Comparison of ENCODE assay signal across 8 cellular contexts in genomic region chr2:16666453-16666801, GRCh38. TPM values are rescaled to one million over a fixed set of nuclear protein-coding genes. Genes with fewer than 3 reads are reported as not detected.
DNase-seq lines count a peak whose midpoint lies in the region; ATAC-seq, FAIRE-seq and TF ChIP-seq lines count a peak whose summit lies in the region.

No MANE protein-coding gene starts in this region.

- no peak for TF ChIP-seq CTCF in MCF 10A (IDR thresholded peaks at IDR 0.05; ENCODE audit: unreplicated experiment)

- H3K4me1 Mint-ChIP-seq in MCF 10A (ENCODE audit: insufficient read depth, unreplicated experiment) = no peaks in the 10 kb centered on the region
- H3K4me1 Mint-ChIP-seq in naive thymus-derived CD8-positive, alpha-beta T cell = peaks cover 14 to 46% (median 20%) of the 10 kb centered on the region in 4 donors

- no peaks in the 10 kb centered on the region for H3K36me3 Mint-ChIP-seq in MCF 10A (ENCODE audit: insufficient read depth, unreplicated experiment)
- no peaks in the 10 kb centered on the region for H3K36me3 Mint-ChIP-seq in naive thymus-derived CD8-positive, alpha-beta T cell

- no peaks in the 10 kb centered on the region for H3K36me3 ChIP-seq in HUES64 (ENCODE audit: insufficient read depth, low read length)

- no peaks in the 10 kb centered on the region for H3K9me3 ChIP-seq in HUES64 (ENCODE audit: insufficient read depth, low read depth, low read length)

- H3K9ac ChIP-seq in HUES64 (ENCODE audit: low read depth, low read length) = no peak overlapping the region

- H3K4me3 Mint-ChIP-seq in MCF 10A (ENCODE audit: unreplicated experiment) = peak overlapping the region; percentile 67
- H3K4me3 Mint-ChIP-seq in naive thymus-derived CD8-positive, alpha-beta T cell = peak overlapping the region; percentile 54 to 91 (median 82)

- peak in 1 of 2 donors; percentile 38 for ATAC-seq in naive thymus-derived CD8-positive, alpha-beta T cell

- no peak for FAIRE-seq in frontal cortex (lab: Jason Lieb, UNC)

- H3K4me3 ChIP-seq in HUES64 (ENCODE audit: low read length) = peak overlapping the region; percentile 57

- no peaks in the 10 kb centered on the region; the same call in 1 of the 2 replicates for H3K4me1 ChIP-seq in HUES64 (ENCODE audit: insufficient read depth, low read length)

- H3K27ac Mint-ChIP-seq in MCF 10A (ENCODE audit: low read depth, unreplicated experiment) = no peak overlapping the region
- peak overlapping the region in 5 of 10 donors; percentile 6 to 89 (median 28) for H3K27ac Mint-ChIP-seq in naive thymus-derived CD8-positive, alpha-beta T cell

- H3K9me3 Mint-ChIP-seq in MCF 10A (ENCODE audit: unreplicated experiment) = no peaks in the 10 kb centered on the region
- peaks cover 0 to 5% (median 0%) of the 10 kb centered on the region in 9 donors for H3K9me3 Mint-ChIP-seq in naive thymus-derived CD8-positive, alpha-beta T cell

- peaks cover 33% of the 10 kb centered on the region for H3K27me3 ChIP-seq in HUES64 (ENCODE audit: insufficient read depth, low read length)

- POLR2A ChIA-PET in MCF 10A (lab: Yijun Ruan, JAX) = interaction anchor here (0.6 to 1.8 kb wide), 2 partner anchors 17 to 32 kb away, joined by 3 to 6 read pairs; no protein-coding TSS in a partner anchor
- POLR2A ChIA-PET in naive thymus-derived CD8-positive, alpha-beta T cell (lab: Charles Lee) = no interaction called here

- CTCF ChIA-PET in MCF 10A (lab: Yijun Ruan, JAX) = interaction anchor here (0.6 to 2.9 kb wide), 2 partner anchors 90 to 1147 kb away, joined by 4 to 8 read pairs; no protein-coding TSS in a partner anchor

- peaks cover 13% of the 10 kb centered on the region for H3K27me3 Mint-ChIP-seq in MCF 10A (ENCODE audit: insufficient read depth, unreplicated experiment)
- peaks cover 20 to 69% (median 45%) of the 10 kb centered on the region in 5 donors for H3K27me3 Mint-ChIP-seq in naive thymus-derived CD8-positive, alpha-beta T cell

- 44% methylated on average over 8 of the region's 8 CpGs for WGBS in HUES64

- DNase-seq in Daoy (ENCODE audit: low read depth) (peak; percentile 61), MCF 10A (ENCODE audit: unreplicated experiment) (peak; percentile 44), HuH-7 (ENCODE audit: low spot score) (no peak), frontal cortex (ENCODE audit: low spot score in 2 of 2) (no peak)
- DNase-seq in naive thymus-derived CD8-positive, alpha-beta T cell = peak in 2 of 10 donors; percentile 5 to 17
- DNase-seq in effector CD4-positive, alpha-beta T cell = no peak
- DNase-seq in stimulated activated CD4-positive, alpha-beta T cell treated with anti-CD3 and anti-CD28 coated beads, Interleukin-2, amount 100 ng/mL, for 24 hours = no peak

- no peak overlapping the region for H3K27ac ChIP-seq in HUES64 (ENCODE audit: low read depth, low read length)

- BruUV-seq in MCF 10A (replicated peaks; lab: Mats Ljungman, UMichigan) = no TSS peak

- intact Hi-C loops in MCF 10A (cut with micrococcal nuclease) = no loop called here

RNA-seq across cellular contexts. Expression of gene CYRIA, which starts 0.8 kb away (rescaled TPM):
- 0.48 and 0.80 TPM in 2 replicates for total RNA-seq in Daoy (2014; rRNA removed; shearing (Covaris generic))
- polyA plus RNA-seq in HUES64 (2013, experiment 1 of 2) = 3.6 TPM
- polyA plus RNA-seq in HUES64 (2013, experiment 2 of 2) = 5.4 TPM
- total RNA-seq in MCF 10A (2022) (0.35 and 1.2 TPM in 2 replicates), frontal cortex (227 TPM)
- 1 to 10 TPM in 1 of 2 experiments, under 1 TPM in 1; 0.83 to 1.6 TPM for total RNA-seq in naive thymus-derived CD8-positive, alpha-beta T cell
- polyA plus RNA-seq in naive thymus-derived CD8-positive, alpha-beta T cell = 1 to 10 TPM in 1 of 3 donors, under 1 TPM in 2; 0.31 to 5.6 (median 0.74) TPM

Comparison
In these comparisons a context has a peak if more than half of its experiments do, and no peak if none do; other contexts are left out.
1. DNase-seq: peak in Daoy (single experiment) and MCF 10A (single experiment); none in effector CD4-positive, alpha-beta T cell (single experiment), stimulated activated CD4-positive, alpha-beta T cell treated with anti-CD3 and anti-CD28 coated beads, Interleukin-2, amount 100 ng/mL, for 24 hours (0 of 2), HuH-7 (single experiment) and frontal cortex (0 of 2).
2. RNA of gene CYRIA, which starts 0.8 kb away (total RNA-seq): 227 TPM in frontal cortex (single experiment); 0.83 to 1.6 TPM in naive thymus-derived CD8-positive, alpha-beta T cell, 0.48 to 0.80 TPM in Daoy and 0.35 to 1.2 TPM in MCF 10A; every median in the first group is over 10 times any median in the second.